In genomic region chr17:48472485-48473281, GRCh38 we compare ENCODE assay signal across 11 cellular contexts. TPM values are rescaled to one million over a fixed set of nuclear protein-coding genes. Genes with fewer than 3 reads are reported as not detected.
A peak's percentile ranks its signal among the peaks of the same experiment; 100 is the strongest.
DNase-seq lines count a peak whose midpoint lies in the region; ATAC-seq and TF ChIP-seq lines count a peak whose summit lies in the region.
"Had no signal": no experiment of that assay in that cellular context is flagged by ENCODE, and none has a peak within 500 bp of the region (broad histone marks: within the 10 kb centered on the region; RNA-seq: fewer than 3 reads in every experiment).

No MANE protein-coding gene starts in this region.

- no peak overlapping the region for H3K9ac ChIP-seq in HUES48 (ENCODE audit: low read depth, low read length)
- no peak overlapping the region for H3K9ac ChIP-seq in mesendoderm (ENCODE audit: low read length)

- no peak overlapping the region for H3K18ac ChIP-seq in mesendoderm (ENCODE audit: low read length)

- ATAC-seq in SK-N-SH treated with all-trans-retinoic acid at 6 μM for 48 hours: peak; percentile 57; the same call in 2 of the 3 replicates
- ATAC-seq in HG03565 (IDR thresholded peaks at IDR 0.05; ENCODE audit: unreplicated experiment): no peak
- ATAC-seq in GM18498 (IDR thresholded peaks at IDR 0.05; ENCODE audit: unreplicated experiment): no peak
- ATAC-seq in stimulated activated naive CD8-positive, alpha-beta T cell treated with anti-CD3 and anti-CD28 coated beads, Interleukin-15, Interleukin-2, amounts not matched to agents 100 U/mL and 50 U/mL, for 24 hours: no peak
- ATAC-seq: right cardiac atrium had no signal

- H4K8ac ChIP-seq in mesendoderm (ENCODE audit: low read depth, low read length): no peak overlapping the region

- no peak overlapping the region for H3K4me2 ChIP-seq in mesendoderm (ENCODE audit: low read length)

- DNase-seq in DMS153 (lab: John Stamatoyannopoulos, UW) (peak; percentile 63), mesendoderm (peak; percentile 83), DMS 273 (lab: John Stamatoyannopoulos, UW; ENCODE audit: unreplicated experiment) (no peak)
- DNase-seq in stimulated activated naive CD8-positive, alpha-beta T cell treated with anti-CD3 and anti-CD28 coated beads, Interleukin-15, Interleukin-2, amounts not matched to agents 100 U/mL and 50 U/mL, for 24 hours: no peak
- DNase-seq: activated T-cell treated with anti-CD3 and anti-CD28 coated beads, Interleukin-2, amount 50 U/mL, for 72 hours; glutamatergic neuron; right cardiac atrium had no signal

- H3K23ac ChIP-seq in mesendoderm (ENCODE audit: low read length): no peak overlapping the region

- H3K9me3 ChIP-seq in HUES48 (ENCODE audit: control insufficient read depth, insufficient read depth, low read length): no peaks in the 10 kb centered on the region

- WGBS in mesendoderm (ENCODE audit: extremely low coverage, insufficient coverage, low lambda C conversion rate): no CpG with 5 or more reads among the region's 5 CpGs

- H3K4ac ChIP-seq in mesendoderm (ENCODE audit: low read depth, low read length): no peak overlapping the region

- H3K4me3 ChIP-seq in HUES48 (ENCODE audit: low read depth, low read length) (no peak overlapping the region), mesendoderm (ENCODE audit: low read length) (no peak overlapping the region)

- no peak overlapping the region for H3K56ac ChIP-seq in mesendoderm (ENCODE audit: low read length)

- no peaks in the 10 kb centered on the region for H3K27me3 ChIP-seq in HUES48 (ENCODE audit: control insufficient read depth, insufficient read depth, low read length)
- peaks cover 2% of the 10 kb centered on the region for H3K27me3 ChIP-seq in mesendoderm (ENCODE audit: insufficient read depth, low read length, poor library complexity)

- H3K79me1 ChIP-seq in mesendoderm (ENCODE audit: low read length): no peaks in the 10 kb centered on the region

- H4K5ac ChIP-seq in mesendoderm (ENCODE audit: low read length): no peak overlapping the region

- no peak overlapping the region for H2AK5ac ChIP-seq in mesendoderm (ENCODE audit: low read length)

- no peak overlapping the region for H2BK120ac ChIP-seq in mesendoderm (ENCODE audit: low read depth, low read length)

- no peak overlapping the region for H2BK15ac ChIP-seq in mesendoderm (replicated peaks; ENCODE audit: low read depth)

- H3K4me1 ChIP-seq in HUES48 (ENCODE audit: control insufficient read depth, insufficient read depth, low read length) (peaks cover 26% of the 10 kb centered on the region), mesendoderm (ENCODE audit: control insufficient read depth, low read depth, low read length) (peaks cover 4% of the 10 kb centered on the region)

- H2BK5ac ChIP-seq in mesendoderm (ENCODE audit: low read length): no peak overlapping the region

- no peaks in the 10 kb centered on the region for H3K36me3 ChIP-seq in HUES48 (ENCODE audit: control insufficient read depth, insufficient read depth, low read length)
- no peaks in the 10 kb centered on the region for H3K36me3 ChIP-seq in mesendoderm (ENCODE audit: control insufficient read depth, insufficient read depth, low read length)

- H3K27ac ChIP-seq in HUES48 (ENCODE audit: low read depth, low read length) (peak overlapping the region; percentile 46), mesendoderm (ENCODE audit: low read depth, low read length) (no peak overlapping the region)

- no peaks in the 10 kb centered on the region for H3K79me2 ChIP-seq in mesendoderm (ENCODE audit: control insufficient read depth, insufficient read depth, low read length)

TF ChIP-seq in SK-N-SH treated with all-trans-retinoic acid at 6 μM for 48 hours, 23 proteins besides CTCF, POLR2A, EP300 and RAD21:
- TF ChIP-seq ZNF565 (CRISPR knock-in tag; conservative IDR thresholded peaks at IDR 0.05; ENCODE audit: low read depth): no peak
- no peak for TF ChIP-seq GLIS3 (CRISPR knock-in tag; IDR thresholded peaks at IDR 0.05)
- no peak for TF ChIP-seq RARB (CRISPR knock-in tag; IDR thresholded peaks at IDR 0.05)
- TF ChIP-seq TSHZ2 (CRISPR knock-in tag; IDR thresholded peaks at IDR 0.05): no peak
- TF ChIP-seq CREB5 (CRISPR knock-in tag; IDR thresholded peaks at IDR 0.05; ENCODE audit: low read depth): no peak
- TF ChIP-seq POU6F1 (CRISPR knock-in tag; IDR thresholded peaks at IDR 0.05; ENCODE audit: borderline replicate concordance, low read depth): no peak
- no peak for TF ChIP-seq TOX (CRISPR knock-in tag; IDR thresholded peaks at IDR 0.05; ENCODE audit: borderline replicate concordance)
- no peak for TF ChIP-seq ZC3H10 (CRISPR knock-in tag; IDR thresholded peaks at IDR 0.05)
- TF ChIP-seq ISL1 (CRISPR knock-in tag; IDR thresholded peaks at IDR 0.05): no peak
- no peak for TF ChIP-seq PPARA (CRISPR knock-in tag; IDR thresholded peaks at IDR 0.05; ENCODE audit: borderline replicate concordance)
TF ChIP-seq in SK-N-SH treated with all-trans-retinoic acid at 6 μM for 48 hours: peak in this region for 0.

RNA-seq across cellular contexts. Expression of gene SKAP1, which starts 42.7 kb away (rescaled TPM):
- 0.04 TPM for polyA plus RNA-seq in mesendoderm (2013, experiment 1 of 2)
- not detected for polyA plus RNA-seq in mesendoderm (2013, experiment 2 of 2)

RNA-seq across cellular contexts. Expression of gene HOXB1, which starts 58.1 kb away (rescaled TPM):
- 0.17 TPM for polyA plus RNA-seq in mesendoderm (2013, experiment 1 of 2)
- 0.18 TPM for polyA plus RNA-seq in mesendoderm (2013, experiment 2 of 2)
- polyA plus RNA-seq: right cardiac atrium had no signal

Comparison
In these comparisons a context has a peak if more than half of its experiments do, and no peak if none do; other contexts are left out.
1. DNase-seq: peak in DMS153 (single experiment) and mesendoderm (single experiment); none in DMS 273 (single experiment) and stimulated activated naive CD8-positive, alpha-beta T cell treated with anti-CD3 and anti-CD28 coated beads, Interleukin-15, Interleukin-2, amounts not matched to agents 100 U/mL and 50 U/mL, for 24 hours (single experiment).